In the genomic region with DNA sequence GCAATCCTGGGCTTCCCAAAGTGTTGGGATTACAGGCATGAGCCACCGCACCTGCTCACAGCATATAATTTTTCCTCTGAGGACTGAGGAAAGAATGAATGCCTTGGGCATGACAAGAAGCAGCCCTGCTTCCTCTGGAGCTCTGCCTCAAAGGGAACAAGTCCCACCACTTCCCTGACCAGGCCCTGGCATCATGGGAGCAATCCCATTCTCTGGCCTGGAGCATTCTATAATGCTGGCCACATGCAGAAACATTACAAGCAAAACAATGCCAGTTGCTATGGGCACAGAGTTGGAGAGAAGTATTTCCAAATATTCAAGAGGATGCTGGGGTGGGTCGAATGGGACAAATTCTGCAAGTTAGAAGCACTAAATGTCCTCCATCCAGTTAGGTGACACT, we compare ENCODE assay signal across 24 cellular contexts. TPM values are rescaled to one million over a fixed set of nuclear protein-coding genes. Genes with fewer than 3 reads are reported as not detected.
DNase-seq lines count a peak whose midpoint lies in the region; ATAC-seq and TF ChIP-seq lines count a peak whose summit lies in the region.
"Had no signal": no experiment of that assay in that cellular context is flagged by ENCODE, and none has a peak within 500 bp of the region (broad histone marks: within the 10 kb centered on the region; RNA-seq: fewer than 3 reads in every experiment).

No MANE protein-coding gene starts in this region.

- no peaks in the 10 kb centered on the region for H3K9me3 ChIP-seq in CD8-positive, alpha-beta T cell (ENCODE audit: low read length)
- H3K9me3 ChIP-seq in neutrophil, result no peaks in the 10 kb centered on the region
- no peaks in the 10 kb centered on the region for H3K9me3 ChIP-seq in A673 (ENCODE audit: low read depth, low read length, poor library complexity, severe bottlenecking)
- H3K9me3 ChIP-seq: gastrocnemius medialis had no signal

- no peak overlapping the region for H3K4me3 ChIP-seq in CD8-positive, alpha-beta T cell (ENCODE audit: low read depth, low read length)
- H3K4me3 ChIP-seq in neutrophil (ENCODE audit: low read depth in 1 of 2, low read length in 1 of 2) (no peak overlapping the region), A673 (ENCODE audit: low read depth, low read length, poor library complexity, severe bottlenecking) (no peak overlapping the region)
- H3K4me3 ChIP-seq: gastrocnemius medialis, SK-N-MC had no signal

- H3K27ac ChIP-seq in CD8-positive, alpha-beta T cell (ENCODE audit: low read depth, low read length), result no peak overlapping the region
- H3K27ac ChIP-seq in neutrophil, result peak overlapping the region; percentile 43
- H3K27ac ChIP-seq in A673 (ENCODE audit: low read depth, low read length, poor library complexity, severe bottlenecking), result no peak overlapping the region
- H3K27ac ChIP-seq: gastrocnemius medialis, SK-N-MC had no signal

- H3K9me3 Mint-ChIP-seq in activated T-cell treated with anti-CD3 and anti-CD28 coated beads, Interleukin-2, amount 50 U/mL, for 24 hours, result no peaks in the 10 kb centered on the region
- no peaks in the 10 kb centered on the region for H3K9me3 Mint-ChIP-seq in CD8-positive, alpha-beta T cell
- H3K9me3 Mint-ChIP-seq in activated naive CD8-positive, alpha-beta T cell treated with anti-CD3 and anti-CD28 coated beads for 36 hours, result peaks cover 2% of the 10 kb centered on the region

- H3K27ac Mint-ChIP-seq in activated T-cell treated with anti-CD3 and anti-CD28 coated beads, Interleukin-2, amount 50 U/mL, for 24 hours, result peak overlapping the region; percentile 89
- H3K27ac Mint-ChIP-seq in CD8-positive, alpha-beta T cell, result peak overlapping the region; percentile 90
- peak overlapping the region; percentile 79 for H3K27ac Mint-ChIP-seq in activated naive CD8-positive, alpha-beta T cell treated with anti-CD3 and anti-CD28 coated beads for 36 hours

- H3K27me3 Mint-ChIP-seq in activated T-cell treated with anti-CD3 and anti-CD28 coated beads, Interleukin-2, amount 50 U/mL, for 24 hours, result no peaks in the 10 kb centered on the region
- no peaks in the 10 kb centered on the region for H3K27me3 Mint-ChIP-seq in CD8-positive, alpha-beta T cell (ENCODE audit: low read depth)
- H3K27me3 Mint-ChIP-seq in activated naive CD8-positive, alpha-beta T cell treated with anti-CD3 and anti-CD28 coated beads for 36 hours, result no peaks in the 10 kb centered on the region

- POLR2A ChIA-PET in CD8-positive, alpha-beta T cell (lab: Charles Lee), result interaction anchor here (0.6 kb wide), 1 partner anchor 202 kb away, joined by 4 read pairs; no protein-coding TSS in a partner anchor
- POLR2A ChIA-PET in A673 (lab: Charles Lee; ENCODE audit: low non-redundant PET), result no interaction called here

- no peak for ATAC-seq in CD8-positive, alpha-beta T cell
- ATAC-seq: gastrocnemius medialis, HepG2, left lobe of liver had no signal

- peaks cover 54% of the 10 kb centered on the region for H3K4me1 ChIP-seq in CD8-positive, alpha-beta T cell (ENCODE audit: insufficient read depth, low read length)
- H3K4me1 ChIP-seq in neutrophil (ENCODE audit: control insufficient read depth in 1 of 2, insufficient read depth in 1 of 2, low read depth in 1 of 2, low read length in 1 of 2) (no peaks in the 10 kb centered on the region), A673 (ENCODE audit: insufficient read depth, low read length, poor library complexity, severe bottlenecking) (peaks cover 3% of the 10 kb centered on the region)
- H3K4me1 ChIP-seq: gastrocnemius medialis had no signal

- H3K4me1 Mint-ChIP-seq in activated T-cell treated with anti-CD3 and anti-CD28 coated beads, Interleukin-2, amount 50 U/mL, for 24 hours (ENCODE audit: low read depth), result peaks cover 80% of the 10 kb centered on the region
- H3K4me1 Mint-ChIP-seq in CD8-positive, alpha-beta T cell (ENCODE audit: low read depth), result peaks cover 79% of the 10 kb centered on the region
- H3K4me1 Mint-ChIP-seq in activated naive CD8-positive, alpha-beta T cell treated with anti-CD3 and anti-CD28 coated beads for 36 hours, result peaks cover 64% of the 10 kb centered on the region

- peaks cover 70% of the 10 kb centered on the region for H3K36me3 ChIP-seq in CD8-positive, alpha-beta T cell (ENCODE audit: insufficient read depth, low read length)
- H3K36me3 ChIP-seq in neutrophil, result peaks cover 100% of the 10 kb centered on the region
- no peaks in the 10 kb centered on the region for H3K36me3 ChIP-seq in A673 (ENCODE audit: insufficient read depth, low read length, poor library complexity, severe bottlenecking)

- DNase-seq in activated T-cell treated with anti-CD3 and anti-CD28 coated beads, Interleukin-2, amount 50 U/mL, for 24 hours, result no peak
- DNase-seq in activated T-cell treated with anti-CD3 and anti-CD28 coated beads, Interleukin-2, amount 50 U/mL, for 48 hours, result no peak
- DNase-seq in CD8-positive, alpha-beta T cell, result no peak
- no peak for DNase-seq in activated naive CD8-positive, alpha-beta T cell treated with anti-CD3 and anti-CD28 coated beads for 36 hours
- DNase-seq in NOMO-1 treated with dmso at 0.1 percent for 144 hours (lab: John Stamatoyannopoulos, UW; ENCODE audit: unreplicated experiment) (no peak), NCI-H1436 treated with DMSO at 0.1 percent for 48 hours (lab: John Stamatoyannopoulos, UW) (no peak), A673 (ENCODE audit: low spot score) (no peak)
- DNase-seq: activated CD4-positive, CD25-positive, alpha-beta regulatory T cell treated with anti-CD3 and anti-CD28 coated beads, Interleukin-2, amount 50 U/mL, for 72 hours; activated effector memory CD4-positive, alpha-beta T cell treated with anti-CD3 and anti-CD28 coated beads, Interleukin-2, amount 50 U/mL, for 16 hours; anterior cingulate cortex; DND-41; gastrocnemius medialis; Kasumi-1; mesendoderm; NCI-H1694; NCI-H446 treated with DMSO at 0.1 percent for 48 hours; OCI-M1; T-helper 2 cell had no signal

- CTCF ChIA-PET in CD8-positive, alpha-beta T cell (lab: Charles Lee), result interaction anchor here (0.9 to 2.5 kb wide), 2 partner anchors 16 to 178 kb away, joined by 3 to 7 read pairs; no protein-coding TSS in a partner anchor
- CTCF ChIA-PET in A673 (lab: Charles Lee), result no interaction called here

- H3K36me3 Mint-ChIP-seq in activated T-cell treated with anti-CD3 and anti-CD28 coated beads, Interleukin-2, amount 50 U/mL, for 24 hours (ENCODE audit: low read depth), result peaks cover 82% of the 10 kb centered on the region
- peaks cover 94% of the 10 kb centered on the region for H3K36me3 Mint-ChIP-seq in CD8-positive, alpha-beta T cell
- peaks cover 81% of the 10 kb centered on the region for H3K36me3 Mint-ChIP-seq in activated naive CD8-positive, alpha-beta T cell treated with anti-CD3 and anti-CD28 coated beads for 36 hours

- H3K27me3 ChIP-seq in CD8-positive, alpha-beta T cell (ENCODE audit: insufficient read depth, low read length), result no peaks in the 10 kb centered on the region
- no peaks in the 10 kb centered on the region for H3K27me3 ChIP-seq in neutrophil
- peaks cover 4% of the 10 kb centered on the region for H3K27me3 ChIP-seq in A673 (replicated peaks; ENCODE audit: insufficient read depth, low read depth, low read length, poor library complexity)
- H3K27me3 ChIP-seq: gastrocnemius medialis had no signal

- no peak for TF ChIP-seq CTCF in CD8-positive, alpha-beta T cell (IDR thresholded peaks at IDR 0.05)
- TF ChIP-seq CTCF in neutrophil (IDR thresholded peaks at IDR 0.05) (no peak), A673 (conservative IDR thresholded peaks at IDR 0.05; ENCODE audit: low read depth, low read length) (no peak)

- intact Hi-C loops in CD8-positive, alpha-beta T cell (cut with DNase I, micrococcal nuclease), result loop anchor here in 1 of 2 experiments (5.0 kb wide), 1 partner anchor 33 kb away; no protein-coding TSS in a partner anchor
- intact Hi-C loops in A673 (cut with micrococcal nuclease; ENCODE audit: unreplicated experiment), result no loop called here

- no TSS peak for BruUV-seq in A673 (replicated peaks; lab: Mats Ljungman, UMichigan)

- no peak overlapping the region for H3K4me3 Mint-ChIP-seq in activated T-cell treated with anti-CD3 and anti-CD28 coated beads, Interleukin-2, amount 50 U/mL, for 24 hours
- no peak overlapping the region for H3K4me3 Mint-ChIP-seq in CD8-positive, alpha-beta T cell
- H3K4me3 Mint-ChIP-seq in activated naive CD8-positive, alpha-beta T cell treated with anti-CD3 and anti-CD28 coated beads for 36 hours, result no peak overlapping the region

RNA-seq across cellular contexts. Expression of a gene that starts 41.5 kb away (rescaled TPM):
- total RNA-seq in CD8-positive, alpha-beta T cell, result under 1 TPM in 1 of 2 experiments, not detected in 1; 0.44 TPM
- total RNA-seq in activated naive CD8-positive, alpha-beta T cell treated with anti-CD3 and anti-CD28 coated beads for 36 hours, result not detected
- total RNA-seq in A673 (2021), result not detected in 2 replicates
- total RNA-seq: gastrocnemius medialis, H4, HepG2, left lobe of liver, myocyte had no signal
